1 cellular context compared by ENCODE assay signal in the genomic region with DNA sequence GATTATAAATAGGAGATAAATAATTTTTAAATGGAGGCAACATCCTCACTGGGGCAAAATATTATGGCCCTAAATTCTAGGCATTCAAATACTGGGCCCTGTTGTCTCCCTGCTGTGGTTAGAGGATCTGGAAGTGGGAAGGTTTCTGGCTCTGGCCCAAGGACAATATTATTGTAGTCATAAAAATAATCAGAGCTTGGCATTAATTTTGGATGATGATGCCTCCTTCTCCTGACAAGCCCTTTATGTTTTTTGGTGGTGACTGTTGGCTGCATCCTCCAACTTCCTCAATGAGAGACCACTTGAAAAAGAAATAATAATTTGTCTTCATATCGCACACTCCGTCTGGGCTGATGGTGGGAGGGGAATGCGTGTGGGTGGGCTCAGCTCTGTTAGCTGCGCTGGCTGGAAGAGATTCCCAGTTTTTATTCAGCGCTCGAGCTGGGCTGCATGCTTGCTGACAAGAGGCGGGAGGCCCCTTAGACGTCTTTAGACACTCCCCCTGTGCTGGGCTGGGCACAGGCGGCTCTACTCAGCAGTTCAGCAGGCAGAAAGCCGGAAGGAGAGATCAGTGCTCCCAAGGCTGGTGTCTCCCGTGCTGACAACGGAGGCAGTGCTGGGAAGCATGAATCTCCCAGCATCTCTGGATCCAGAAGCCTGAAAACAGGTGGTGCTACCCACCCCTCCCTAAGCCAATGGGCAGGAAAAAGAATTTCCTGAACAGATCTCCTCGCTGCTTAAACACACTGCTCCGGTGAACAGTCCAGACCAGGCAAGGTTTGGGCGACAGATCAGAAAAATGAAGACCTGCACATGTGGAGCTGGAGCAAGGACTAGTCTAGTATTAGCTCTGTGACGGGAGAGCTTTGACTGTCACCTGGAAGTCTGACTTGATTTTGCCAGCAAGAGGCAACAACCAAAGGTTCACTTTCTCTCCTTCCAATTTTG.
TF ChIP-seq lines count a peak whose summit lies in the region.

No MANE protein-coding gene starts in this region.

TF ChIP-seq in GM23338, 12 proteins besides CTCF, POLR2A, EP300 and RAD21:
- TF ChIP-seq ZNF462 (CRISPR knock-in tag; IDR thresholded peaks at IDR 0.05) = no peak
- TF ChIP-seq STAT1 (IDR thresholded peaks at IDR 0.05; ENCODE audit: unreplicated experiment) = no peak
- TF ChIP-seq, protein P1, sequence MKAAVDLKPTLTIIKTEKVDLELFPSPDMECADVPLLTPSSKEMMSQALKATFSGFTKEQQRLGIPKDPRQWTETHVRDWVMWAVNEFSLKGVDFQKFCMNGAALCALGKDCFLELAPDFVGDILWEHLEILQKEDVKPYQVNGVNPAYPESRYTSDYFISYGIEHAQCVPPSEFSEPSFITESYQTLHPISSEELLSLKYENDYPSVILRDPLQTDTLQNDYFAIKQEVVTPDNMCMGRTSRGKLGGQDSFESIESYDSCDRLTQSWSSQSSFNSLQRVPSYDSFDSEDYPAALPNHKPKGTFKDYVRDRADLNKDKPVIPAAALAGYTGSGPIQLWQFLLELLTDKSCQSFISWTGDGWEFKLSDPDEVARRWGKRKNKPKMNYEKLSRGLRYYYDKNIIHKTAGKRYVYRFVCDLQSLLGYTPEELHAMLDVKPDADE (IDR thresholded peaks at IDR 0.05) = no peak
- no peak for TF ChIP-seq REST (IDR thresholded peaks at IDR 0.05; ENCODE audit: unreplicated experiment)
- no peak for TF ChIP-seq JUNB (IDR thresholded peaks at IDR 0.05; ENCODE audit: unreplicated experiment)
- no peak for TF ChIP-seq EZH2phosphoT487 (IDR thresholded peaks at IDR 0.05; ENCODE audit: unreplicated experiment)
- TF ChIP-seq CREB1 (CRISPR knock-in tag; IDR thresholded peaks at IDR 0.05; ENCODE audit: low read depth) = no peak
- TF ChIP-seq ZNF114 (CRISPR knock-in tag; IDR thresholded peaks at IDR 0.05) = no peak
- no peak for TF ChIP-seq NANOG (IDR thresholded peaks at IDR 0.05; ENCODE audit: borderline replicate concordance)
- no peak for TF ChIP-seq POLR2AphosphoS5 (IDR thresholded peaks at IDR 0.05; ENCODE audit: low read depth)
- no peak for TF ChIP-seq ZNF331 (CRISPR knock-in tag; IDR thresholded peaks at IDR 0.05; ENCODE audit: low read depth)
- no peak for TF ChIP-seq EZH2 (IDR thresholded peaks at IDR 0.05; ENCODE audit: low read depth, unreplicated experiment)
